ENCODE assay signal across 9 cellular contexts in the genomic region with DNA sequence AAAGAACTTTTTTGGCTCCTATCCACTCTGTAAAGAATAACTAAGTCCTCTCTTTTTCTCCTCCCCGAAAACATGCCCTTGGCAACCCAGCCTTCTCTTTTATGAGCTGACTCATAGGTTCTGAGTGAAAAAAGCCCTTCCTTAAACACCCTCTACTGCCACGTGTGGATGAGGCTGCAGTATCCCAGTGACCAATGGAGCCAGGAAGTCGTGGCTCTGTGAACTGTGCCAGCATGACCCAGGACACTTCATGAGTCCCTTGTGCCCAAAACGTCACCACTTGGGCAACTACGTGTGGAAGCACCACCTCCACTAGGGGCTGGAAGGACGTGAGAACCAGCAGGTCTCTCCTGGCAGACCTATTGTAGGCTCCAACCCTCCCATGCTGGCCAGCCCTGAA.
DNase-seq lines count a peak whose midpoint lies in the region; ATAC-seq, FAIRE-seq and TF ChIP-seq lines count a peak whose summit lies in the region.
"Had no signal": no experiment of that assay in that cellular context is flagged by ENCODE, and none has a peak within 500 bp of the region (broad histone marks: within the 10 kb centered on the region; RNA-seq: fewer than 3 reads in every experiment).

No MANE protein-coding gene starts in this region.

- DNase-seq in M059J (ENCODE audit: low read depth): peak; percentile 99
- DNase-seq in epithelial cell of proximal tubule (ENCODE audit: low read depth): peak; percentile 86
- peak; percentile 86 for DNase-seq in myocyte (ENCODE audit: low read depth)
- DNase-seq in GM12892 (ENCODE audit: insufficient read length): no peak
- DNase-seq: DND-41 had no signal

- no peaks in the 10 kb centered on the region for H3K27me3 ChIP-seq in ACC112 (ENCODE audit: insufficient read depth, low read length)

- peaks cover 21% of the 10 kb centered on the region for H3K4me1 ChIP-seq in ACC112 (ENCODE audit: control insufficient read depth, insufficient read depth, low read length, unreplicated experiment)

- ATAC-seq in GM18519 (IDR thresholded peaks at IDR 0.05; ENCODE audit: low FRiP score, unreplicated experiment) (no peak), GM19467 (IDR thresholded peaks at IDR 0.05; ENCODE audit: unreplicated experiment) (no peak), GM19397 (IDR thresholded peaks at IDR 0.05; ENCODE audit: unreplicated experiment) (no peak)

- H3K4me3 ChIP-seq in ACC112 (ENCODE audit: low read depth, low read length): no peak overlapping the region; the same call in 1 of the 2 replicates
- H3K4me3 ChIP-seq in epithelial cell of proximal tubule (ENCODE audit: low read depth, low read length): no peak overlapping the region

- H3K27ac ChIP-seq in ACC112 (ENCODE audit: low read depth, low read length): peak overlapping the region; percentile 73

- FAIRE-seq in GM12892 (lab: Jason Lieb, UNC): no peak

- H3K79me2 ChIP-seq in ACC112 (ENCODE audit: control insufficient read depth, insufficient read depth, low read length, unreplicated experiment): no peaks in the 10 kb centered on the region

- peak overlapping the region; percentile 81 for H2AFZ ChIP-seq in ACC112 (ENCODE audit: low read length, unreplicated experiment)

- TF ChIP-seq POLR2A in GM12892 (IDR thresholded peaks at IDR 0.05; ENCODE audit: low read depth, low read length): no peak

- TF ChIP-seq CTCF in epithelial cell of proximal tubule (conservative IDR thresholded peaks at IDR 0.05; ENCODE audit: low read depth, low read length): peak; percentile 25

- no peaks in the 10 kb centered on the region for H3K36me3 ChIP-seq in ACC112 (ENCODE audit: insufficient read depth, low read length)
